ENCODE assay signal across 9 cellular contexts in the genomic region with DNA sequence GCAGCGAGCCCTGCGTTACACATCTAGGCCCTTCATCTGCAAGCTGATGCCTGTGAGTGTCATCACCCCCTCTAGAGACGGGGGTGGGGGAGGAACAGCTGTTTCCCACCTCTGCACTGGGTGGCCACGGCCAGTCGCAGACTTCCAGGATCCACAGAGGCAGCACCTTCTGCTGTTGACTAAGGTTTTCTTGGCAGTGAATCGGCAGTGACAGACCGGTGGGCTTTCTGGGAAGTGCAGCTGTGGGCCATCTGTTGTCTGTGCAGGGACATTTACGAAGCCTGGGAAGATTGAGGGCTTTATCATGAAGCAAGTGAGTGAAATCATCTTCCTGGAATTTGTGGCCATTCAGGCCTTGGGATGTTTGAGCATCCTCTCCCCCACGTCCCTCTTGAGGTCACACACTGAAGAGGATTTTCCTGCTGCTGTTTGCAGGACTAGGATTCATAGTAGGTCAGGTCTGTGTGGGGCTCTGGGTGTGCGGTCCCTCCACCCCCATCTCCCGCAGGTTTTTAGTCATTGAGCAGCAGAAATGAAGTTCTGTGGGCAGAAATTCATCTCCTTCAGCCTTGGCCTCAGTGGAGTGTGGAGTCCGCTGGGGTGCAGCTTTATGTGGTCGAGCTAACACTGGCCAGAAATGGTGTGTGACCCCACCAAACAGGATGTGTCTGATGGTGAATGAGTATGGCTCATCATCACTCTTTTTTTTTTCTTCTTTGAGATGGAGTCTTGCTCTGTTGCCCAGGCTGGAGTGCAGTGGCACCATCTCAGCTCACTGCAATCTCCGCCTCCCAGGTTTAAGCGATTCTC. TPM values are rescaled to one million over a fixed set of nuclear protein-coding genes. Genes with fewer than 3 reads are reported as not detected.
DNase-seq lines count a peak whose midpoint lies in the region; ATAC-seq and TF ChIP-seq lines count a peak whose summit lies in the region.
"Had no signal": no experiment of that assay in that cellular context is flagged by ENCODE, and none has a peak within 500 bp of the region (broad histone marks: within the 10 kb centered on the region; RNA-seq: fewer than 3 reads in every experiment).

No MANE protein-coding gene starts in this region.

- H4K8ac ChIP-seq in neuronal stem cell (ENCODE audit: low read depth, low read length): no peak overlapping the region

- H3K9me3 ChIP-seq in colonic mucosa (no peaks in the 10 kb centered on the region), neuronal stem cell (replicated peaks in 1 of 2; ENCODE audit: control insufficient read depth in 2 of 2, insufficient read depth in 1 of 2, low read depth in 1 of 2, low read length in 2 of 2) (no peaks in the 10 kb centered on the region)
- H3K9me3 ChIP-seq: suprapubic skin had no signal

- peak; percentile 92 for DNase-seq in DMS 273 treated with DMSO at 0.1 percent for 48 hours (lab: John Stamatoyannopoulos, UW)
- peak; percentile 96 for DNase-seq in NCI-H1694 (lab: John Stamatoyannopoulos, UW)
- DNase-seq in colonic mucosa: no peak
- no peak for DNase-seq in neuronal stem cell (ENCODE audit: low spot score)
- no peak for DNase-seq in midbrain (lab: John Stamatoyannopoulos, UW)
- DNase-seq in stimulated activated CD4-positive, alpha-beta T cell treated with anti-CD3 and anti-CD28 coated beads, Interleukin-2, amount 100 ng/mL, for 48 hours: no peak
- DNase-seq in medulla oblongata (ENCODE audit: extremely low spot score): no peak

- H2AK5ac ChIP-seq in neuronal stem cell (ENCODE audit: low read depth, low read length): no peak overlapping the region

- TF ChIP-seq CTCF in colonic mucosa (IDR thresholded peaks at IDR 0.05): no peak

- H3K9ac ChIP-seq in colonic mucosa (ENCODE audit: low read depth in 2 of 2, low read length in 2 of 2): no peak overlapping the region
- no peak overlapping the region for H3K9ac ChIP-seq in neuronal stem cell (ENCODE audit: low read depth, low read length, poor library complexity)

- no CpG with 5 or more reads among the region's 15 CpGs for WGBS in neuronal stem cell (ENCODE audit: extremely low coverage in 2 of 2, insufficient read length in 2 of 2, insufficient replicate concordance in 1 of 2), 2 donors

- no peak for ATAC-seq in activated CD4-positive, CD25-positive, alpha-beta regulatory T cell treated with anti-CD3 and anti-CD28 coated beads, Interleukin-2, amount 50 U/mL, for 24 hours

- H2BK12ac ChIP-seq in neuronal stem cell (ENCODE audit: low read length): no peak overlapping the region

- H3K27ac ChIP-seq in colonic mucosa (peak overlapping the region; percentile 44), neuronal stem cell (replicated peaks; ENCODE audit: low read length) (peak overlapping the region; percentile 52)
- H3K27ac ChIP-seq: suprapubic skin had no signal

- no peak overlapping the region for H3K4ac ChIP-seq in neuronal stem cell (ENCODE audit: low read length)

- H3K36me3 ChIP-seq in colonic mucosa: no peaks in the 10 kb centered on the region
- peaks cover 3 to 61% of the 10 kb centered on the region in 2 donors for H3K36me3 ChIP-seq in neuronal stem cell (replicated peaks in 1 of 2; ENCODE audit: control insufficient read depth in 2 of 2, insufficient read depth in 2 of 2, low read length in 2 of 2)

- H3K27me3 ChIP-seq in colonic mucosa (no peaks in the 10 kb centered on the region), neuronal stem cell (ENCODE audit: control insufficient read depth in 3 of 3, insufficient read depth in 3 of 3, low read depth in 1 of 3, low read length in 3 of 3) (no peaks in the 10 kb centered on the region)
- H3K27me3 ChIP-seq: suprapubic skin had no signal

- H2BK15ac ChIP-seq in neuronal stem cell (ENCODE audit: low read length): no peak overlapping the region

- H4K91ac ChIP-seq in neuronal stem cell (ENCODE audit: low read depth, low read length, poor library complexity): no peak overlapping the region

- H3K18ac ChIP-seq in neuronal stem cell (ENCODE audit: low read length): peak overlapping the region; percentile 80

- H3K4me1 ChIP-seq in colonic mucosa (peaks cover 5% of the 10 kb centered on the region), neuronal stem cell (ENCODE audit: control insufficient read depth in 2 of 2, insufficient read depth in 1 of 2, low read depth in 1 of 2, low read length in 2 of 2) (peaks cover 7 to 12% of the 10 kb centered on the region in 2 donors)

- no peak overlapping the region for H3K14ac ChIP-seq in neuronal stem cell (ENCODE audit: low read length)

- no peak overlapping the region for H3K4me2 ChIP-seq in neuronal stem cell (ENCODE audit: insufficient read depth, low read length, poor library complexity, severe bottlenecking)

- H2BK120ac ChIP-seq in neuronal stem cell (ENCODE audit: low read depth, low read length): no peak overlapping the region

- H3K23ac ChIP-seq in neuronal stem cell (ENCODE audit: low read depth, low read length, poor library complexity): no peak overlapping the region

- H2BK5ac ChIP-seq in neuronal stem cell (ENCODE audit: low read length): peak overlapping the region; percentile 75

- H2AFZ ChIP-seq in neuronal stem cell (ENCODE audit: low read length): no peak overlapping the region

- intact Hi-C loops in colonic mucosa (cut with DNase I): no loop called here

- H3K4me3 ChIP-seq in colonic mucosa: no peak overlapping the region
- no peak overlapping the region for H3K4me3 ChIP-seq in neuronal stem cell (ENCODE audit: low read length in 2 of 2)
- H3K4me3 ChIP-seq: suprapubic skin had no signal

- peaks cover 16% of the 10 kb centered on the region for H3K79me1 ChIP-seq in neuronal stem cell (ENCODE audit: low read depth, low read length)

RNA-seq across cellular contexts. Expression of a gene that starts 12.0 kb away (rescaled TPM):
- 10 to 100 TPM; 33.3 to 40.2 TPM for total RNA-seq in colonic mucosa
- 28.6 TPM for polyA plus RNA-seq in neuronal stem cell (2013, experiment 1 of 2)
- 27.5 TPM for polyA plus RNA-seq in neuronal stem cell (2013, experiment 2 of 2)

RNA-seq across cellular contexts. Expression of a gene that starts 30.6 kb away (rescaled TPM):
- total RNA-seq in colonic mucosa: 10 to 100 TPM; 19.7 to 29.4 TPM
- 17.8 TPM for polyA plus RNA-seq in neuronal stem cell (2013, experiment 1 of 2)
- polyA plus RNA-seq in neuronal stem cell (2013, experiment 2 of 2): 18.2 TPM

Comparison
In these comparisons a context has a peak if more than half of its experiments do, and no peak if none do; other contexts are left out.
1. DNase-seq: peak in DMS 273 treated with DMSO at 0.1 percent for 48 hours (single experiment) and NCI-H1694 (single experiment); none in colonic mucosa (single experiment), neuronal stem cell (single experiment), midbrain (single experiment), stimulated activated CD4-positive, alpha-beta T cell treated with anti-CD3 and anti-CD28 coated beads, Interleukin-2, amount 100 ng/mL, for 48 hours (0 of 2) and medulla oblongata (single experiment).